In genomic region chr17:58527306-58527705, GRCh38 we compare ENCODE assay signal across 9 cellular contexts. TPM values are rescaled to one million over a fixed set of nuclear protein-coding genes. Genes with fewer than 3 reads are reported as not detected.
DNase-seq lines count a peak whose midpoint lies in the region; TF ChIP-seq lines count a peak whose summit lies in the region.
"Had no signal": no experiment of that assay in that cellular context is flagged by ENCODE, and none has a peak within 500 bp of the region (broad histone marks: within the 10 kb centered on the region; RNA-seq: fewer than 3 reads in every experiment).

No MANE protein-coding gene starts in this region.

- POLR2A ChIA-PET in RWPE1 (lab: Yijun Ruan, JAX; ENCODE audit: low non-redundant PET) = no interaction called here

- TF ChIP-seq CTCF in RWPE1 (conservative IDR thresholded peaks at IDR 0.05; ENCODE audit: low read depth) (no peak), esophagus muscularis mucosa (IDR thresholded peaks at IDR 0.05) (no peak)

- no peaks in the 10 kb centered on the region for H3K9me3 ChIP-seq in esophagus muscularis mucosa

- CTCF ChIA-PET in RWPE1 (lab: Yijun Ruan, JAX) = interaction anchor here (0.6 kb wide), 1 partner anchor 469 kb away, joined by 7 read pairs; no protein-coding TSS in a partner anchor

- 88% methylated on average over 2 of the region's 2 CpGs for WGBS in esophagus muscularis mucosa

- H3K27ac ChIP-seq in RWPE1 = peak overlapping the region; percentile 97
- H3K27ac ChIP-seq in esophagus muscularis mucosa (replicated peaks in 1 of 4) = peak overlapping the region in 3 of 4 donors; percentile 5 to 18 (median 10)
- H3K27ac ChIP-seq in substantia nigra (ENCODE audit: low read depth, low read length, poor library complexity, severe bottlenecking) = peak overlapping the region; percentile 96

- TF ChIP-seq EP300 in esophagus muscularis mucosa (IDR thresholded peaks at IDR 0.05) = no peak

- no peak overlapping the region for H3K4me3 ChIP-seq in esophagus muscularis mucosa

- intact Hi-C loops in esophagus muscularis mucosa (cut with DNase I) = no loop called here

- H3K36me3 ChIP-seq in esophagus muscularis mucosa = no peaks in the 10 kb centered on the region

- no peaks in the 10 kb centered on the region for H3K27me3 ChIP-seq in esophagus muscularis mucosa

- H3K4me1 ChIP-seq in esophagus muscularis mucosa = peaks cover 32 to 38% (median 35%) of the 10 kb centered on the region in 4 donors

- TF ChIP-seq POLR2A in esophagus muscularis mucosa (IDR thresholded peaks at IDR 0.05; ENCODE audit: low read depth) = no peak

- DNase-seq in SIG-M5 treated with dmso at 0.1 percent for 504 hours (lab: John Stamatoyannopoulos, UW; ENCODE audit: unreplicated experiment) (peak; percentile 37), SIG-M5 (lab: John Stamatoyannopoulos, UW) (no peak), RWPE1 (ENCODE audit: low spot score) (no peak), esophagus muscularis mucosa (ENCODE audit: extremely low spot score) (no peak), substantia nigra (lab: John Stamatoyannopoulos, UW) (peak in 16 of 49 donors; percentile 14 to 65 (median 44)), NCI-H1092 treated with DMSO at 0.1 percent for 48 hours (lab: John Stamatoyannopoulos, UW) (no peak), NCI-H1048 (lab: John Stamatoyannopoulos, UW) (no peak), HK-2 (ENCODE audit: unreplicated experiment) (no peak)
- DNase-seq: activated CD4-positive, alpha-beta T cell treated with anti-CD3 and anti-CD28 coated beads, Interleukin-2, amount 50 U/mL, for 48 hours had no signal

RNA-seq across cellular contexts. Expression of gene MTMR4, which starts 12.9 kb away (rescaled TPM):
- total RNA-seq in esophagus muscularis mucosa = 10 to 100 TPM; 24.4 to 29.9 (median 28.4) TPM

RNA-seq across cellular contexts. Expression of gene HSF5, which starts 39.1 kb away (rescaled TPM):
- under 1 TPM in 2 of 4 donors, not detected in 2; under 0.01 to 0.13 TPM for total RNA-seq in esophagus muscularis mucosa

Comparison
In these comparisons a context has a peak if more than half of its experiments do, and no peak if none do; other contexts are left out.
1. H3K27ac ChIP-seq: peak in every context shown above with its lines; median percentile 97 in RWPE1; 96 in substantia nigra; 10 in esophagus muscularis mucosa.